In genomic region chr16:77414752-77415231, GRCh38 we compare ENCODE assay signal across 1 cellular context.
A peak's percentile ranks its signal among the peaks of the same experiment; 100 is the strongest.
TF ChIP-seq lines count a peak whose summit lies in the region.

No MANE protein-coding gene starts in this region.

TF ChIP-seq in HEK293, 187 proteins besides CTCF, POLR2A, EP300 and RAD21 (continued from another document):
- TF ChIP-seq ZNF148 (tag by site-specific recombination; IDR thresholded peaks at IDR 0.05; ENCODE audit: borderline replicate concordance) (0 out of 2 replicates have a peak, but pooled peaks have one; percentile 40), MYNN (tag by site-specific recombination; IDR thresholded peaks at IDR 0.05; ENCODE audit: borderline replicate concordance) (no peak), MEIS1 (CRISPR knock-in tag; IDR thresholded peaks at IDR 0.05; ENCODE audit: borderline replicate concordance) (no peak), ZNF785 (tag by site-specific recombination; IDR thresholded peaks at IDR 0.05) (no peak), ZNF792 (tag by site-specific recombination; IDR thresholded peaks at IDR 0.05) (0 out of 2 replicates have a peak, but pooled peaks have one; percentile 48), ZNF660 (tag by site-specific recombination; IDR thresholded peaks at IDR 0.05) (no peak), EGR2 (tag by site-specific recombination; IDR thresholded peaks at IDR 0.05; ENCODE audit: low read depth) (no peak), KLF8 (tag by site-specific recombination; IDR thresholded peaks at IDR 0.05) (peak; percentile 77; the same call in 1 of the 2 replicates), ZNF18 (tag by site-specific recombination; IDR thresholded peaks at IDR 0.05) (no peak), ZNF544 (tag by site-specific recombination; IDR thresholded peaks at IDR 0.05) (no peak), PRDM6 (tag by site-specific recombination; IDR thresholded peaks at IDR 0.05) (peak; percentile 69), ZNF549 (tag by site-specific recombination; IDR thresholded peaks at IDR 0.05) (no peak), ZNF341 (tag by site-specific recombination; IDR thresholded peaks at IDR 0.05; ENCODE audit: low read depth) (no peak), ZNF837 (tag by site-specific recombination; IDR thresholded peaks at IDR 0.05) (no peak), ZNF596 (tag by site-specific recombination; IDR thresholded peaks at IDR 0.05) (no peak), ZNF26 (tag by site-specific recombination; IDR thresholded peaks at IDR 0.05) (no peak), ZSCAN5A (tag by site-specific recombination; IDR thresholded peaks at IDR 0.05) (no peak), ZNF394 (tag by site-specific recombination; IDR thresholded peaks at IDR 0.05; ENCODE audit: borderline replicate concordance) (no peak), HOXD13 (CRISPR knock-in tag; IDR thresholded peaks at IDR 0.05; ENCODE audit: borderline replicate concordance) (no peak), ZNF211 (tag by site-specific recombination; IDR thresholded peaks at IDR 0.05; ENCODE audit: low read depth) (no peak), ZFP41 (tag by site-specific recombination; IDR thresholded peaks at IDR 0.05; ENCODE audit: borderline replicate concordance) (no peak), REPIN1 (tag by site-specific recombination; IDR thresholded peaks at IDR 0.05; ENCODE audit: low read depth) (no peak), ZNF223 (tag by site-specific recombination; IDR thresholded peaks at IDR 0.05) (no peak), ZNF426 (tag by site-specific recombination; IDR thresholded peaks at IDR 0.05) (no peak), ZNF664 (tag by site-specific recombination; IDR thresholded peaks at IDR 0.05) (peak; percentile 77), ZNF175 (tag by site-specific recombination; IDR thresholded peaks at IDR 0.05) (no peak), KLF1 (tag by site-specific recombination; IDR thresholded peaks at IDR 0.05) (no peak), ZNF621 (tag by site-specific recombination; IDR thresholded peaks at IDR 0.05) (no peak), ZNF488 (tag by site-specific recombination; IDR thresholded peaks at IDR 0.05) (no peak), ZNF280D (tag by site-specific recombination; IDR thresholded peaks at IDR 0.05) (no peak), FEZF1 (tag by site-specific recombination; IDR thresholded peaks at IDR 0.05) (peak; percentile 93), ZNF2 (tag by site-specific recombination; IDR thresholded peaks at IDR 0.05) (no peak), PRDM1 (tag by site-specific recombination; IDR thresholded peaks at IDR 0.05) (no peak), ZNF776 (tag by site-specific recombination; IDR thresholded peaks at IDR 0.05; ENCODE audit: borderline replicate concordance) (no peak), ZNF157 (tag by site-specific recombination; IDR thresholded peaks at IDR 0.05) (no peak), ZNF558 (tag by site-specific recombination; IDR thresholded peaks at IDR 0.05) (no peak), GFI1B (tag by site-specific recombination; IDR thresholded peaks at IDR 0.05) (no peak), KLF7 (tag by site-specific recombination; IDR thresholded peaks at IDR 0.05; ENCODE audit: borderline replicate concordance) (no peak), ZEB2 (tag by site-specific recombination; IDR thresholded peaks at IDR 0.05) (peak; percentile 90), GLI4 (tag by site-specific recombination; IDR thresholded peaks at IDR 0.05) (no peak), ZNF747 (tag by site-specific recombination; IDR thresholded peaks at IDR 0.05) (no peak), WT1 (tag by site-specific recombination; IDR thresholded peaks at IDR 0.05) (0 out of 2 replicates have a peak, but pooled peaks have one; percentile 47)
- TF ChIP-seq, protein P1, sequence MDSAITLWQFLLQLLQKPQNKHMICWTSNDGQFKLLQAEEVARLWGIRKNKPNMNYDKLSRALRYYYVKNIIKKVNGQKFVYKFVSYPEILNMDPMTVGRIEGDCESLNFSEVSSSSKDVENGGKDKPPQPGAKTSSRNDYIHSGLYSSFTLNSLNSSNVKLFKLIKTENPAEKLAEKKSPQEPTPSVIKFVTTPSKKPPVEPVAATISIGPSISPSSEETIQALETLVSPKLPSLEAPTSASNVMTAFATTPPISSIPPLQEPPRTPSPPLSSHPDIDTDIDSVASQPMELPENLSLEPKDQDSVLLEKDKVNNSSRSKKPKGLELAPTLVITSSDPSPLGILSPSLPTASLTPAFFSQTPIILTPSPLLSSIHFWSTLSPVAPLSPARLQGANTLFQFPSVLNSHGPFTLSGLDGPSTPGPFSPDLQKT (IDR thresholded peaks at IDR 0.05; ENCODE audit: borderline replicate concordance, low read depth, low read length): no peak
